Comparison of ENCODE assay signal across 1 cellular context in genomic region chr20:8621021-8621420, GRCh38.
TF ChIP-seq lines count a peak whose summit lies in the region.

No MANE protein-coding gene starts in this region.

TF ChIP-seq in HepG2, 621 proteins besides CTCF, POLR2A, EP300 and RAD21 (continued from another document):
- TF ChIP-seq, protein P1, sequence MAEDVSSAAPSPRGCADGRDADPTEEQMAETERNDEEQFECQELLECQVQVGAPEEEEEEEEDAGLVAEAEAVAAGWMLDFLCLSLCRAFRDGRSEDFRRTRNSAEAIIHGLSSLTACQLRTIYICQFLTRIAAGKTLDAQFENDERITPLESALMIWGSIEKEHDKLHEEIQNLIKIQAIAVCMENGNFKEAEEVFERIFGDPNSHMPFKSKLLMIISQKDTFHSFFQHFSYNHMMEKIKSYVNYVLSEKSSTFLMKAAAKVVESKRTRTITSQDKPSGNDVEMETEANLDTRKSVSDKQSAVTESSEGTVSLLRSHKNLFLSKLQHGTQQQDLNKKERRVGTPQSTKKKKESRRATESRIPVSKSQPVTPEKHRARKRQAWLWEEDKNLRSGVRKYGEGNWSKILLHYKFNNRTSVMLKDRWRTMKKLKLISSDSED (CRISPR knock-in tag; IDR thresholded peaks at IDR 0.05), result no peak
TF ChIP-seq in HepG2: peak in this region for 0.
